Comparison of ENCODE assay signal across 1 cellular context in genomic region chr3:101950985-101951733, GRCh38.
TF ChIP-seq lines count a peak whose summit lies in the region.

No MANE protein-coding gene starts in this region.

TF ChIP-seq in GM12878, 131 proteins besides CTCF, POLR2A, EP300 and RAD21 (continued from another document):
- 0 out of 4 replicates have a peak, but pooled peaks of 1 of the 2 experiments have one; percentile 2 for TF ChIP-seq IKZF2 (IDR thresholded peaks at IDR 0.05)
- no peak for TF ChIP-seq CREB1 (IDR thresholded peaks at IDR 0.05; ENCODE audit: low read depth)
- peak; percentile 44; the same call in 1 of the 2 replicates for TF ChIP-seq MTA2 (IDR thresholded peaks at IDR 0.05; ENCODE audit: low read depth)
- TF ChIP-seq USF1 (IDR thresholded peaks at IDR 0.05; ENCODE audit: borderline replicate concordance, extremely low read length, insufficient read depth, low read depth, low read length): no peak
- 0 out of 2 replicates have a peak, but pooled peaks have one; percentile 1 for TF ChIP-seq ATF2 (IDR thresholded peaks at IDR 0.05; ENCODE audit: low read length)
- TF ChIP-seq HCFC1 (IDR thresholded peaks at IDR 0.05; ENCODE audit: low read length): no peak
- no peak for TF ChIP-seq E4F1 (IDR thresholded peaks at IDR 0.05; ENCODE audit: borderline replicate concordance, partially characterized antibody)
- TF ChIP-seq RB1 (IDR thresholded peaks at IDR 0.05; ENCODE audit: borderline replicate concordance): no peak
